ENCODE assay signal across 1 cellular context in genomic region chr11:210803-211180, GRCh38.
TF ChIP-seq lines count a peak whose summit lies in the region.

No MANE protein-coding gene starts in this region.

TF ChIP-seq in GM12878, 131 proteins besides CTCF, POLR2A, EP300 and RAD21:
- TF ChIP-seq CHD2 (IDR thresholded peaks at IDR 0.05; ENCODE audit: borderline replicate concordance, low read depth, low read length) (no peak), TARDBP (IDR thresholded peaks at IDR 0.05; ENCODE audit: borderline replicate concordance) (no peak), MYC (IDR thresholded peaks at IDR 0.05; ENCODE audit: insufficient read depth, insufficient read length, insufficient replicate concordance, low read length, severe bottlenecking) (no peak), RBBP5 (conservative IDR thresholded peaks at IDR 0.05) (no peak), ETV6 (conservative IDR thresholded peaks at IDR 0.05 in 1 of 2, IDR thresholded peaks at IDR 0.05 in 1 of 2; ENCODE audit: borderline replicate concordance in 1 of 2, low read depth in 1 of 2) (no peak), ZBTB33 (IDR thresholded peaks at IDR 0.05) (no peak), CBFB (IDR thresholded peaks at IDR 0.05; ENCODE audit: low read depth) (no peak), KLF5 (IDR thresholded peaks at IDR 0.05; ENCODE audit: partially characterized antibody) (no peak), SPI1 (IDR thresholded peaks at IDR 0.05; ENCODE audit: borderline replicate concordance, insufficient read depth, low read depth, low read length) (no peak), YY1 (IDR thresholded peaks at IDR 0.05; ENCODE audit: low read depth, low read length) (no peak)
